In the genomic region with DNA sequence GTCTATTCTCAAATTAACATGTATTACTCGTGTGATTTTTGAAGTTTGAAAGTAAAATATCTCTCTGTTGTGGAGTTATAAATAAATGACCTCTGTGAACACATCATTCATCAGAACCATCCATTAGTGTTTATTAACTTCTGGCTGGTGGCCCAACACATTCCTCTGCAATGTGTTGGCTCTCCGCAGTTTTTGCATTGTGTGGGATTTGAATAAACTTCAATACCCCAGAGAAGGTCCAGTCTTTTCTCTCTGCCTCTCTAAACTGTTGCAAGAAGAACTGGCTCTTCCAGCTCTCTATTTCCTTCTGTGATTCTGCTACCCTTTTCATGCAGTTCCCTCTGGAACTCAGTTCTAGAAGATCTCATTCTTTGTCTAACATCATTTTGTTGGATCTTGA, we compare ENCODE assay signal across 12 cellular contexts.
A peak's percentile ranks its signal among the peaks of the same experiment; 100 is the strongest.
DNase-seq lines count a peak whose midpoint lies in the region; ATAC-seq and TF ChIP-seq lines count a peak whose summit lies in the region.
"Had no signal": no experiment of that assay in that cellular context is flagged by ENCODE, and none has a peak within 500 bp of the region (broad histone marks: within the 10 kb centered on the region; RNA-seq: fewer than 3 reads in every experiment).

No MANE protein-coding gene starts in this region.

- no peaks in the 10 kb centered on the region for H3K9me3 Mint-ChIP-seq in activated T-helper 1 cell treated with anti-CD3 and anti-CD28 coated beads, Interleukin-12 subunit alpha, Interleukin-12 subunit beta, Interleukin-2, Interleukin-4 antibody, amounts not matched to agents 30 ng/mL and 10 ng/mL and 1 ng/mL, durations not matched to agents 14 hours and 24 hours and 36 hours
- H3K9me3 Mint-ChIP-seq in GM23338, result no peaks in the 10 kb centered on the region

- intact Hi-C loops in PC-3 (cut with micrococcal nuclease) (no loop called here), esophagus muscularis mucosa (cut with DNase I) (no loop called here)
- intact Hi-C loops in activated T-helper 1 cell treated with anti-CD3 and anti-CD28 coated beads, Interleukin-12 subunit alpha, Interleukin-12 subunit beta, Interleukin-2, Interleukin-4 antibody, amounts not matched to agents 30 ng/mL and 10 ng/mL and 1 ng/mL, durations not matched to agents 14 hours and 24 hours and 36 hours (cut with micrococcal nuclease), result no loop called here

- H3K36me3 ChIP-seq in PC-3 (ENCODE audit: low read depth, low read length) (no peaks in the 10 kb centered on the region), esophagus muscularis mucosa (no peaks in the 10 kb centered on the region), GM23338 (ENCODE audit: insufficient read depth) (no peaks in the 10 kb centered on the region)

- H3K27ac Mint-ChIP-seq in activated T-helper 1 cell treated with anti-CD3 and anti-CD28 coated beads, Interleukin-12 subunit alpha, Interleukin-12 subunit beta, Interleukin-2, Interleukin-4 antibody, amounts not matched to agents 30 ng/mL and 10 ng/mL and 1 ng/mL, durations not matched to agents 14 hours and 24 hours and 36 hours, result no peak overlapping the region
- no peak overlapping the region for H3K27ac Mint-ChIP-seq in GM23338
- H3K27ac Mint-ChIP-seq: CD4-positive, CD25-positive, alpha-beta regulatory T cell had no signal

- H3K36me3 Mint-ChIP-seq in activated T-helper 1 cell treated with anti-CD3 and anti-CD28 coated beads, Interleukin-12 subunit alpha, Interleukin-12 subunit beta, Interleukin-2, Interleukin-4 antibody, amounts not matched to agents 30 ng/mL and 10 ng/mL and 1 ng/mL, durations not matched to agents 14 hours and 24 hours and 36 hours (ENCODE audit: low read depth), result no peaks in the 10 kb centered on the region
- H3K36me3 Mint-ChIP-seq in GM23338 (ENCODE audit: low read depth), result no peaks in the 10 kb centered on the region
- H3K36me3 Mint-ChIP-seq: CD4-positive, CD25-positive, alpha-beta regulatory T cell had no signal

- H3K27ac ChIP-seq in PC-3 (ENCODE audit: low read length), result peak overlapping the region; percentile 31
- H3K27ac ChIP-seq in esophagus muscularis mucosa (replicated peaks in 1 of 4), result peak overlapping the region in 3 of 4 donors; percentile 30 to 62 (median 31)
- no peak overlapping the region for H3K27ac ChIP-seq in GM23338 (ENCODE audit: low read depth)

- 15% methylated on average over 2 of the region's 2 CpGs for WGBS in esophagus muscularis mucosa

- H3K27me3 ChIP-seq in PC-3 (ENCODE audit: low read length), result no peaks in the 10 kb centered on the region
- H3K27me3 ChIP-seq in esophagus muscularis mucosa, result no peaks in the 10 kb centered on the region
- no peaks in the 10 kb centered on the region for H3K27me3 ChIP-seq in GM23338 (ENCODE audit: insufficient read depth)

- no peak overlapping the region for H3K4me3 Mint-ChIP-seq in activated T-helper 1 cell treated with anti-CD3 and anti-CD28 coated beads, Interleukin-12 subunit alpha, Interleukin-12 subunit beta, Interleukin-2, Interleukin-4 antibody, amounts not matched to agents 30 ng/mL and 10 ng/mL and 1 ng/mL, durations not matched to agents 14 hours and 24 hours and 36 hours
- H3K4me3 Mint-ChIP-seq in GM23338, result no peak overlapping the region
- H3K4me3 Mint-ChIP-seq: CD4-positive, CD25-positive, alpha-beta regulatory T cell had no signal

- TF ChIP-seq CTCF in AG09319 (IDR thresholded peaks at IDR 0.05; ENCODE audit: low read depth, low read length), result no peak
- TF ChIP-seq CTCF in PC-3 (conservative IDR thresholded peaks at IDR 0.05; ENCODE audit: low read depth, low read length), result no peak
- no peak for TF ChIP-seq CTCF in esophagus muscularis mucosa (IDR thresholded peaks at IDR 0.05)
- TF ChIP-seq CTCF in GM23338 (conservative IDR thresholded peaks at IDR 0.05; ENCODE audit: low read depth in 2 of 2), result no peak

- no TSS peak for BruUV-seq in PC-3 (replicated peaks; lab: Mats Ljungman, UMichigan)

- H3K4me3 ChIP-seq in PC-3 (ENCODE audit: low read length), result no peak overlapping the region; the same call in 1 of the 2 replicates
- H3K4me3 ChIP-seq in esophagus muscularis mucosa, result no peak overlapping the region
- no peak overlapping the region for H3K4me3 ChIP-seq in GM23338
- H3K4me3 ChIP-seq: dorsolateral prefrontal cortex had no signal

- TF ChIP-seq POLR2A in esophagus muscularis mucosa (IDR thresholded peaks at IDR 0.05; ENCODE audit: low read depth), result no peak

- H3K9ac ChIP-seq in PC-3 (ENCODE audit: low read length), result no peak overlapping the region

- H3K4me1 ChIP-seq in PC-3 (ENCODE audit: insufficient read depth, low read length) (peaks cover 40% of the 10 kb centered on the region), esophagus muscularis mucosa (peaks cover 24 to 48% (median 45%) of the 10 kb centered on the region in 4 donors), GM23338 (ENCODE audit: insufficient read depth) (no peaks in the 10 kb centered on the region)

- H4K20me1 ChIP-seq in PC-3 (ENCODE audit: low read length) (no peaks in the 10 kb centered on the region), GM23338 (replicated peaks; ENCODE audit: insufficient read depth) (no peaks in the 10 kb centered on the region)

- DNase-seq in AG09319 (ENCODE audit: extremely low read depth, low read depth) (peak; percentile 43), PC-3 (peak; percentile 97), esophagus muscularis mucosa (ENCODE audit: extremely low spot score) (no peak), mucosa of gallbladder (ENCODE audit: low spot score) (peak; percentile 65), GM23338 (ENCODE audit: low spot score) (no peak)
- DNase-seq in activated T-helper 1 cell treated with anti-CD3 and anti-CD28 coated beads, Interleukin-12 subunit alpha, Interleukin-12 subunit beta, Interleukin-2, Interleukin-4 antibody, amounts not matched to agents 30 ng/mL and 10 ng/mL and 1 ng/mL, durations not matched to agents 14 hours and 24 hours and 36 hours (ENCODE audit: low spot score), result no peak
- DNase-seq: activated T-cell treated with anti-CD3 and anti-CD28 coated beads, Interleukin-2, amount 50 U/mL, for 48 hours; CD4-positive, CD25-positive, alpha-beta regulatory T cell; dorsolateral prefrontal cortex; T-helper 2 cell had no signal

- no peaks in the 10 kb centered on the region for H3K4me1 Mint-ChIP-seq in activated T-helper 1 cell treated with anti-CD3 and anti-CD28 coated beads, Interleukin-12 subunit alpha, Interleukin-12 subunit beta, Interleukin-2, Interleukin-4 antibody, amounts not matched to agents 30 ng/mL and 10 ng/mL and 1 ng/mL, durations not matched to agents 14 hours and 24 hours and 36 hours (ENCODE audit: low read depth)
- peaks cover 6% of the 10 kb centered on the region; the same call in 1 of the 3 replicates for H3K4me1 Mint-ChIP-seq in GM23338
- H3K4me1 Mint-ChIP-seq: CD4-positive, CD25-positive, alpha-beta regulatory T cell had no signal

- H3K9me2 ChIP-seq in PC-3 (replicated peaks; ENCODE audit: low read length), result no peaks in the 10 kb centered on the region
- H3K9me2 ChIP-seq in GM23338 (ENCODE audit: insufficient read depth), result peaks cover 3% of the 10 kb centered on the region; the same call in 1 of the 2 replicates

- TF ChIP-seq EP300 in esophagus muscularis mucosa (IDR thresholded peaks at IDR 0.05), result no peak

- H2AFZ ChIP-seq in PC-3 (ENCODE audit: low read length) (no peak overlapping the region), GM23338 (no peak overlapping the region)

- H3K27me3 Mint-ChIP-seq in activated T-helper 1 cell treated with anti-CD3 and anti-CD28 coated beads, Interleukin-12 subunit alpha, Interleukin-12 subunit beta, Interleukin-2, Interleukin-4 antibody, amounts not matched to agents 30 ng/mL and 10 ng/mL and 1 ng/mL, durations not matched to agents 14 hours and 24 hours and 36 hours (ENCODE audit: insufficient read depth), result no peaks in the 10 kb centered on the region
- H3K27me3 Mint-ChIP-seq in GM23338 (ENCODE audit: insufficient read depth, low read depth, poor library complexity), result no peaks in the 10 kb centered on the region
- H3K27me3 Mint-ChIP-seq: CD4-positive, CD25-positive, alpha-beta regulatory T cell had no signal

- ATAC-seq in PC-3 (peak; percentile 83), GM21825 (IDR thresholded peaks at IDR 0.05; ENCODE audit: unreplicated experiment) (no peak), HG03025 (IDR thresholded peaks at IDR 0.05; ENCODE audit: low FRiP score, unreplicated experiment) (no peak), GM23338 (no peak)

- POLR2A ChIA-PET in PC-3 (lab: Charles Lee; ENCODE audit: unreplicated experiment), result no interaction called here

- H3K4me2 ChIP-seq in PC-3 (ENCODE audit: low read length) (peak overlapping the region; percentile 42), GM23338 (no peak overlapping the region)

- CTCF ChIA-PET in PC-3 (lab: Charles Lee), result no interaction called here

- H3K9me3 ChIP-seq in PC-3 (ENCODE audit: low read length) (no peaks in the 10 kb centered on the region), esophagus muscularis mucosa (no peaks in the 10 kb centered on the region)

- H3K79me2 ChIP-seq in PC-3 (ENCODE audit: low read length) (no peaks in the 10 kb centered on the region), GM23338 (replicated peaks; ENCODE audit: insufficient read depth) (no peaks in the 10 kb centered on the region)

- H3F3A ChIP-seq in PC-3 (ENCODE audit: low read length, unreplicated experiment) (no peaks in the 10 kb centered on the region), GM23338 (replicated peaks; ENCODE audit: low read depth) (no peaks in the 10 kb centered on the region)

TF ChIP-seq in GM23338, 12 proteins besides CTCF, POLR2A, EP300 and RAD21 (continues in another document):
- TF ChIP-seq POLR2AphosphoS5 (IDR thresholded peaks at IDR 0.05; ENCODE audit: low read depth) (no peak), JUNB (IDR thresholded peaks at IDR 0.05; ENCODE audit: unreplicated experiment) (no peak), ZNF114 (CRISPR knock-in tag; IDR thresholded peaks at IDR 0.05) (no peak)
- TF ChIP-seq, protein P1, sequence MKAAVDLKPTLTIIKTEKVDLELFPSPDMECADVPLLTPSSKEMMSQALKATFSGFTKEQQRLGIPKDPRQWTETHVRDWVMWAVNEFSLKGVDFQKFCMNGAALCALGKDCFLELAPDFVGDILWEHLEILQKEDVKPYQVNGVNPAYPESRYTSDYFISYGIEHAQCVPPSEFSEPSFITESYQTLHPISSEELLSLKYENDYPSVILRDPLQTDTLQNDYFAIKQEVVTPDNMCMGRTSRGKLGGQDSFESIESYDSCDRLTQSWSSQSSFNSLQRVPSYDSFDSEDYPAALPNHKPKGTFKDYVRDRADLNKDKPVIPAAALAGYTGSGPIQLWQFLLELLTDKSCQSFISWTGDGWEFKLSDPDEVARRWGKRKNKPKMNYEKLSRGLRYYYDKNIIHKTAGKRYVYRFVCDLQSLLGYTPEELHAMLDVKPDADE (IDR thresholded peaks at IDR 0.05), result no peak

Comparison
In these comparisons a context has a peak if more than half of its experiments do, and no peak if none do; other contexts are left out.
1. DNase-seq: peak in AG09319 (single experiment), PC-3 (single experiment) and mucosa of gallbladder (single experiment); none in esophagus muscularis mucosa (single experiment), activated T-helper 1 cell treated with anti-CD3 and anti-CD28 coated beads, Interleukin-12 subunit alpha, Interleukin-12 subunit beta, Interleukin-2, Interleukin-4 antibody, amounts not matched to agents 30 ng/mL and 10 ng/mL and 1 ng/mL, durations not matched to agents 14 hours and 24 hours and 36 hours (single experiment) and GM23338 (single experiment).